Comparison of ENCODE assay signal across 8 cellular contexts in genomic region chr7:114921636-114922150, GRCh38. TPM values are rescaled to one million over a fixed set of nuclear protein-coding genes. Genes with fewer than 3 reads are reported as not detected.
DNase-seq lines count a peak whose midpoint lies in the region; ATAC-seq and TF ChIP-seq lines count a peak whose summit lies in the region.

Gene MDFIC, plus strand, starts transcription at chr7:114922094. Its CDS starts 940 bp downstream, at chr7:114923034.

- DNase-seq in LHCN-M2 (ENCODE audit: low read depth) (no peak), cardiac septum (ENCODE audit: low spot score) (no peak), posterior vena cava (ENCODE audit: low spot score) (peak; percentile 66), SKM-1 (lab: John Stamatoyannopoulos, UW; ENCODE audit: unreplicated experiment) (no peak)
- DNase-seq in activated naive CD4-positive, alpha-beta T cell treated with anti-CD3 and anti-CD28 coated beads, Interleukin-2, amount 10 ng/mL, durations not matched to agents 7 days and 5 days: no peak

- intact Hi-C loops in cardiac septum (cut with DNase I): loop anchor here (5.0 to 10.0 kb wide), 3 partner anchors 66 to 206 kb away; no protein-coding TSS in a partner anchor
- intact Hi-C loops in posterior vena cava (cut with DNase I): no loop called here

- H3K27me3 Mint-ChIP-seq in activated naive CD4-positive, alpha-beta T cell treated with anti-CD3 and anti-CD28 coated beads, Interleukin-2, amount 10 ng/mL, durations not matched to agents 7 days and 5 days: no peaks in the 10 kb centered on the region

- no peak for TF ChIP-seq CTCF in 22Rv1 (IDR thresholded peaks at IDR 0.05)

- no peaks in the 10 kb centered on the region for H3K9me3 Mint-ChIP-seq in activated naive CD4-positive, alpha-beta T cell treated with anti-CD3 and anti-CD28 coated beads, Interleukin-2, amount 10 ng/mL, durations not matched to agents 7 days and 5 days

- H3K4me3 Mint-ChIP-seq in activated naive CD4-positive, alpha-beta T cell treated with anti-CD3 and anti-CD28 coated beads, Interleukin-2, amount 10 ng/mL, durations not matched to agents 7 days and 5 days: peak within 1 kb of the TSS; percentile 99

- peaks cover 23% of the 10 kb centered on the region for H3K36me3 Mint-ChIP-seq in activated naive CD4-positive, alpha-beta T cell treated with anti-CD3 and anti-CD28 coated beads, Interleukin-2, amount 10 ng/mL, durations not matched to agents 7 days and 5 days

- H3K4me1 Mint-ChIP-seq in activated naive CD4-positive, alpha-beta T cell treated with anti-CD3 and anti-CD28 coated beads, Interleukin-2, amount 10 ng/mL, durations not matched to agents 7 days and 5 days: peaks cover 31% of the 10 kb centered on the region

- ATAC-seq in GM18870 (IDR thresholded peaks at IDR 0.05; ENCODE audit: unreplicated experiment) (no peak), HG03432 (IDR thresholded peaks at IDR 0.05; ENCODE audit: unreplicated experiment) (no peak)

- peak within 1 kb of the TSS; percentile 99 for H3K27ac Mint-ChIP-seq in activated naive CD4-positive, alpha-beta T cell treated with anti-CD3 and anti-CD28 coated beads, Interleukin-2, amount 10 ng/mL, durations not matched to agents 7 days and 5 days

- CTCF ChIA-PET in activated naive CD4-positive, alpha-beta T cell treated with anti-CD3 and anti-CD28 coated beads, Interleukin-2, amount 10 ng/mL, durations not matched to agents 7 days and 5 days (lab: Charles Lee): interaction anchor here (1.5 kb wide), 1 partner anchor 56 kb away, joined by 4 read pairs; no protein-coding TSS in a partner anchor

- peak within 1 kb of the TSS; percentile 78 for H3K27ac ChIP-seq in 22Rv1

RNA-seq across cellular contexts. Expression of gene MDFIC, which starts in this region (rescaled TPM):
- total RNA-seq in LHCN-M2 (2014; rRNA removed): 67.0 and 72.6 TPM in 2 replicates
- 24.5 TPM for polyA plus RNA-seq in LHCN-M2 (2012)
- 49.8 TPM for total RNA-seq in cardiac septum
- 10 to 100 TPM; 27.0 to 28.7 TPM for total RNA-seq in posterior vena cava
